In the genomic region with DNA sequence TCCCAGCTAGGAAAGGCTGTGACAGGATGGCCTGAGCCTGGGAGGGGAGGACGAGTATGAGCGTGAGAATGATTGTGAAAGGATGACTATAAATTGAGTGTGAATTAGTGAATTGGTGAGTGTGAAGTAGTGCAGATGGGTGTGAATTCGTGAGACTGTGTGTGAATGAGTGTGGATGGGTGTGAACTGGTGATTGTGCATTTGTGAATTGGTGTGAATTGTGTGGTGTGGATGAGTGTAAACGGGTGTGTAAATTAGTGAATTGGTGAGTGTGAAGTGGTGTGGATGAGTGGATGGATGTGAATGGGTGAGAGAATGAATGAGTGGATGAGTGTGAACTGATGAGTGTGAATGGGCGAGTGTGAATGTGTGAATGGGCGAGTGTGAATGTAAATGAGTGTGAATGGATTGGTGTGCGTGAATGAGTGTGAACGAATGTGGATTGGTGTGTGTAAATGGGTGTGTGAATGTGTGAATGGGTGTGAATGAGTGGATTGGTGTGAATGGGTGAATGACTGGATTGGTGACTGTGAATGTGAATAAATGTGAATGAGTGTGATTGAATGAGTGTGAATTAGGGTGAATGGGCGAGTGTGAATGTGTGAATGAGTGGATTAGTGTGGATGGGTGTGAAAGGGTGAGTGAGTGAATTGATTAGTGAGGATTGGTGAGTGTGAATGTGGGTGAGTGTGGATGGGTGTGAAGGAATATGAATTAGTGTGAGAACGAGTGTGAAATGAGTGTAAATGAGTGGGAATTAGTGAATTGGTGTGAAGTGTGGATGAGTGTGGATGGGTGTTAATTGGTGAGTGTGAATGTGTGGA, we compare ENCODE assay signal across 1 cellular context.
TF ChIP-seq lines count a peak whose summit lies in the region.

No MANE protein-coding gene starts in this region.

TF ChIP-seq in H1, 55 proteins besides CTCF, POLR2A, EP300 and RAD21:
- TF ChIP-seq PHF8 (conservative IDR thresholded peaks at IDR 0.05; ENCODE audit: low read depth, low read length), result no peak
- peak; percentile 15; the same call in 1 of the 2 replicates for TF ChIP-seq BACH1 (IDR thresholded peaks at IDR 0.05; ENCODE audit: low read length)
